Comparison of ENCODE assay signal across 8 cellular contexts in genomic region chr3:122392868-122393844, GRCh38. TPM values are rescaled to one million over a fixed set of nuclear protein-coding genes. Genes with fewer than 3 reads are reported as not detected.
DNase-seq lines count a peak whose midpoint lies in the region; ATAC-seq and TF ChIP-seq lines count a peak whose summit lies in the region.

No MANE protein-coding gene starts in this region.

- TF ChIP-seq CTCF in Peyer's patch (IDR thresholded peaks at IDR 0.05) = peak; percentile 40 to 78 (median 75)

- no peak for TF ChIP-seq POLR2A in Peyer's patch (IDR thresholded peaks at IDR 0.05)

- no peaks in the 10 kb centered on the region for H3K27me3 ChIP-seq in HUES64 (ENCODE audit: insufficient read depth, low read length)
- H3K27me3 ChIP-seq in Peyer's patch = no peaks in the 10 kb centered on the region

- no peak overlapping the region for H3K4me3 ChIP-seq in HUES64 (ENCODE audit: low read length)
- no peak overlapping the region for H3K4me3 ChIP-seq in Peyer's patch
- no peak overlapping the region for H3K4me3 ChIP-seq in mesodermal cell (ENCODE audit: extremely low read depth, insufficient read depth, low read length, poor library complexity, severe bottlenecking)

- no peak for ATAC-seq in HG02642 (IDR thresholded peaks at IDR 0.05; ENCODE audit: poor library complexity, unreplicated experiment)

- H3K36me3 ChIP-seq in HUES64 (ENCODE audit: insufficient read depth, low read length) (peaks cover 13% of the 10 kb centered on the region), Peyer's patch (peaks cover 0 to 5% (median 0%) of the 10 kb centered on the region in 3 donors), mesodermal cell (ENCODE audit: control insufficient read depth, insufficient read depth, low read length) (no peaks in the 10 kb centered on the region)

- WGBS in HUES64 = 85% methylated on average over 2 of the region's 2 CpGs
- 71 to 88% methylated on average over 1 of the region's 2 CpGs for WGBS in mesodermal cell (ENCODE audit: insufficient coverage in 2 of 2), 2 experiments

- H3K4me1 ChIP-seq in HUES64 (ENCODE audit: insufficient read depth, low read length) (no peaks in the 10 kb centered on the region), Peyer's patch (no peaks in the 10 kb centered on the region), mesodermal cell (ENCODE audit: control insufficient read depth, insufficient read depth, low read length, poor library complexity, severe bottlenecking) (peaks cover 16% of the 10 kb centered on the region)

- H3K9ac ChIP-seq in HUES64 (ENCODE audit: low read depth, low read length) = no peak overlapping the region

- DNase-seq in DMS79 (lab: John Stamatoyannopoulos, UW) = peak; percentile 43
- DNase-seq in Peyer's patch = no peak
- peak; percentile 72 for DNase-seq in dermis blood vessel endothelial cell
- no peak for DNase-seq in activated CD4-positive, CD25-positive, alpha-beta regulatory T cell (lab: John Stamatoyannopoulos, UW)
- DNase-seq in posterior cingulate gyrus = no peak

- intact Hi-C loops in posterior cingulate gyrus (cut with DNase I) = loop anchor here (1.0 kb wide), 1 partner anchor 286 kb away; no protein-coding TSS in a partner anchor

- no peaks in the 10 kb centered on the region for H3K9me3 ChIP-seq in HUES64 (ENCODE audit: insufficient read depth, low read depth, low read length)
- H3K9me3 ChIP-seq in Peyer's patch = no peaks in the 10 kb centered on the region
- no peaks in the 10 kb centered on the region for H3K9me3 ChIP-seq in mesodermal cell (ENCODE audit: control insufficient read depth, low read length)

- H3K27ac ChIP-seq in HUES64 (ENCODE audit: low read depth, low read length) (peak overlapping the region; percentile 8; the same call in 1 of the 2 replicates), Peyer's patch (no peak overlapping the region), mesodermal cell (ENCODE audit: low read depth, low read length, severe bottlenecking) (peak overlapping the region; percentile 26)

RNA-seq across cellular contexts. Expression of gene FAM162A, which starts 9.2 kb away (rescaled TPM):
- 48.3 TPM for polyA plus RNA-seq in HUES64 (2013, experiment 1 of 2)
- 70.0 TPM for polyA plus RNA-seq in HUES64 (2013, experiment 2 of 2)
- total RNA-seq in Peyer's patch (10 to 100 TPM in 3 of 4 donors, 1 to 10 TPM in 1; 9.9 to 24.2 (median 17.8) TPM), dermis blood vessel endothelial cell (5.3 and 16.5 TPM in 2 replicates)
- polyA plus RNA-seq in mesodermal cell (2013, experiment 1 of 2) = 26.8 TPM
- polyA plus RNA-seq in mesodermal cell (2013, experiment 2 of 2) = 27.1 TPM

RNA-seq across cellular contexts. Expression of gene MIX23, which starts 10.1 kb away (rescaled TPM):
- 72.3 TPM for polyA plus RNA-seq in HUES64 (2013, experiment 1 of 2)
- 80.0 TPM for polyA plus RNA-seq in HUES64 (2013, experiment 2 of 2)
- total RNA-seq in Peyer's patch = 10 to 100 TPM in 3 of 4 donors, 1 to 10 TPM in 1; 9.9 to 32.8 (median 23.3) TPM
- 30.6 and 36.8 TPM in 2 replicates for total RNA-seq in dermis blood vessel endothelial cell
- polyA plus RNA-seq in mesodermal cell (2013, experiment 1 of 2) = 48.4 TPM
- 47.1 TPM for polyA plus RNA-seq in mesodermal cell (2013, experiment 2 of 2)

RNA-seq across cellular contexts. Expression of gene WDR5B, which starts 22.7 kb away (rescaled TPM):
- 2.6 TPM for polyA plus RNA-seq in HUES64 (2013, experiment 1 of 2)
- 3.6 TPM for polyA plus RNA-seq in HUES64 (2013, experiment 2 of 2)
- total RNA-seq in Peyer's patch (1 to 10 TPM; 2.7 to 8.3 (median 4.1) TPM), dermis blood vessel endothelial cell (4.6 and 4.8 TPM in 2 replicates)
- 5.5 TPM for polyA plus RNA-seq in mesodermal cell (2013, experiment 1 of 2)
- 6.3 TPM for polyA plus RNA-seq in mesodermal cell (2013, experiment 2 of 2)

Comparison
In these comparisons a context has a peak if more than half of its experiments do, and no peak if none do; other contexts are left out.
1. DNase-seq: peak in DMS79 (single experiment) and dermis blood vessel endothelial cell (single experiment); none in Peyer's patch (0 of 3), activated CD4-positive, CD25-positive, alpha-beta regulatory T cell (0 of 4) and posterior cingulate gyrus (0 of 10).
2. H3K27ac ChIP-seq: peak in HUES64 (single experiment) and mesodermal cell (single experiment); none in Peyer's patch (0 of 4).